28 cellular contexts compared by ENCODE assay signal in the genomic region with DNA sequence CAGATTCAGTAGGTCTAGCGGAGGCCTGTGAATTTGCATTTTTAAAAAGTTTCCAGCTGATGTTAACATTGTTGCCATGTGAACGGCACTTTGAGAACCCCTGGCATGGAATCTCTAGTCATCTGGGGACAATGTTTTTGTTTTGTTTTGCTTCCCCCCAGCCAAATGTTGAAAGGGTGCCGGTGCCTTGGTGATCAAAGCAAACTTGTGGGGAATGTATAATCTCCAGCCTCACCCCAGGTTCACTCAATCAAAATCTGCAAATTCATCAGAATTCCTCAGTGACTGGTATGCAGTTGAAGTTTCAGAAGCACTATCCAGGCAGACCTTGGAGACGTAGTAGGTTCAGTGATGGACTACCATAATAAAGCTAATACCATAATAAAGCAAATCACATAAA.
"Had no signal": no experiment of that assay in that cellular context is flagged by ENCODE, and none has a peak within 500 bp of the region (broad histone marks: within the 10 kb centered on the region; RNA-seq: fewer than 3 reads in every experiment).

No MANE protein-coding gene starts in this region.

- ATAC-seq: effector memory CD8-positive, alpha-beta T cell; esophagus mucosa; gastrocnemius medialis; left lobe of liver; mucosa of descending colon; natural killer cell treated with Interleukin-12 subunit alpha and Interleukin-12 subunit beta and Interleukin-15 and Interleukin-18, amount 100 ng/mL, for 72 hours; right cardiac atrium; stimulated activated naive B cell treated with anti-CD40 and anti-IgM and Interleukin-4, amounts not matched to agents 10 μg/mL and 1 μg/mL and 100 μg/mL, for 72 hours; upper lobe of right lung had no signal

- DNase-seq: colonic mucosa; effector memory CD8-positive, alpha-beta T cell; foreskin fibroblast; gastrocnemius medialis; head of caudate nucleus; kidney; mucosa of descending colon; naive B cell; nucleus accumbens; right cardiac atrium; spleen; stimulated activated naive B cell treated with anti-CD40 and anti-IgM and Interleukin-4, amounts not matched to agents 10 μg/mL and 1 μg/mL and 100 μg/mL, for 72 hours; upper lobe of right lung; uterus had no signal

- H3K4me1 ChIP-seq: colonic mucosa, gastrocnemius medialis, prostate gland, spleen, tibial nerve, upper lobe of right lung, uterus had no signal

- H3K27me3 ChIP-seq: colonic mucosa, gastrocnemius medialis, spleen, tibial nerve, upper lobe of right lung, uterus had no signal

- H3K4me3 Mint-ChIP-seq: dendritic cell treated with granulocyte-macrophage colony-stimulating factor and Interleukin-4, amounts not matched to agents 40 ng/mL and 50 ng/mL, for 4 days; effector memory CD8-positive, alpha-beta T cell; memory B cell; mesothelial cell of epicardium; naive B cell; natural killer cell treated with Interleukin-12 subunit alpha and Interleukin-12 subunit beta and Interleukin-15 and Interleukin-18, amount 100 ng/mL, for 72 hours; neural crest cell; stimulated activated naive B cell treated with anti-CD40 and anti-IgM and Interleukin-4, amounts not matched to agents 10 μg/mL and 1 μg/mL and 100 μg/mL, for 72 hours; stimulated activated naive CD8-positive, alpha-beta T cell treated with anti-CD3 and anti-CD28 coated beads, Interleukin-15, Interleukin-2, amounts not matched to agents 100 ng/mL and 50 ng/mL, for 24 hours had no signal

- H3K4me1 Mint-ChIP-seq: memory B cell; mesothelial cell of epicardium; naive B cell; stimulated activated naive B cell treated with anti-CD40 and anti-IgM and Interleukin-4, amounts not matched to agents 10 μg/mL and 1 μg/mL and 100 μg/mL, for 72 hours had no signal

- FAIRE-seq: kidney had no signal

- H3K4me3 ChIP-seq: colonic mucosa, gastrocnemius medialis, lung, mucosa of descending colon, prostate gland, skin epidermis, spleen, thoracic aorta, tibial nerve, upper lobe of right lung, uterus had no signal

- H3K36me3 Mint-ChIP-seq: memory B cell; mesothelial cell of epicardium; naive B cell; natural killer cell treated with Interleukin-12 subunit alpha and Interleukin-12 subunit beta and Interleukin-15 and Interleukin-18, amount 100 ng/mL, for 72 hours; stimulated activated naive B cell treated with anti-CD40 and anti-IgM and Interleukin-4, amounts not matched to agents 10 μg/mL and 1 μg/mL and 100 μg/mL, for 72 hours had no signal

- H3K9me3 ChIP-seq: colonic mucosa, gastrocnemius medialis, mucosa of descending colon, prostate gland, spleen, thoracic aorta, tibial nerve, upper lobe of right lung, uterus had no signal

- H3K27me3 Mint-ChIP-seq: dendritic cell treated with granulocyte-macrophage colony-stimulating factor and Interleukin-4, amounts not matched to agents 40 ng/mL and 50 ng/mL, for 4 days; effector memory CD8-positive, alpha-beta T cell; memory B cell had no signal

- H3K27ac Mint-ChIP-seq: dendritic cell treated with granulocyte-macrophage colony-stimulating factor and Interleukin-4, amounts not matched to agents 40 ng/mL and 50 ng/mL, for 4 days; effector memory CD8-positive, alpha-beta T cell; memory B cell; mesothelial cell of epicardium; natural killer cell treated with Interleukin-12 subunit alpha and Interleukin-12 subunit beta and Interleukin-15 and Interleukin-18, amount 100 ng/mL, for 72 hours; stimulated activated naive B cell treated with anti-CD40 and anti-IgM and Interleukin-4, amounts not matched to agents 10 μg/mL and 1 μg/mL and 100 μg/mL, for 72 hours; stimulated activated naive CD8-positive, alpha-beta T cell treated with anti-CD3 and anti-CD28 coated beads, Interleukin-15, Interleukin-2, amounts not matched to agents 100 ng/mL and 50 ng/mL, for 24 hours had no signal

- H3K27ac ChIP-seq: colonic mucosa, epithelial cell of prostate, gastrocnemius medialis, prostate gland, skin epidermis, spleen, thoracic aorta, tibial nerve, upper lobe of right lung, uterus had no signal

- H3K9me3 Mint-ChIP-seq: dendritic cell treated with granulocyte-macrophage colony-stimulating factor and Interleukin-4, amounts not matched to agents 40 ng/mL and 50 ng/mL, for 4 days; memory B cell; naive B cell; natural killer cell treated with Interleukin-12 subunit alpha and Interleukin-12 subunit beta and Interleukin-15 and Interleukin-18, amount 100 ng/mL, for 72 hours; stimulated activated naive CD8-positive, alpha-beta T cell treated with anti-CD3 and anti-CD28 coated beads, Interleukin-15, Interleukin-2, amounts not matched to agents 100 ng/mL and 50 ng/mL, for 24 hours had no signal

- H3K36me3 ChIP-seq: colonic mucosa, gastrocnemius medialis, prostate gland, spleen, thoracic aorta, tibial nerve, upper lobe of right lung, uterus had no signal
